Comparison of ENCODE assay signal across 8 cellular contexts in genomic region chr1:181033128-181033798, GRCh38. TPM values are rescaled to one million over a fixed set of nuclear protein-coding genes. Genes with fewer than 3 reads are reported as not detected.
DNase-seq lines count a peak whose midpoint lies in the region; ATAC-seq and TF ChIP-seq lines count a peak whose summit lies in the region.

No MANE protein-coding gene starts in this region.

- no peak for TF ChIP-seq RAD21 in HCT116 (IDR thresholded peaks at IDR 0.05; ENCODE audit: low read depth)

- H3K36me3 Mint-ChIP-seq in activated T-cell treated with anti-CD3 and anti-CD28 coated beads, Interleukin-2, amount 50 U/mL, for 72 hours (ENCODE audit: insufficient read depth in 2 of 2), result peaks cover 5 to 7% of the 10 kb centered on the region in 2 donors

- POLR2A ChIA-PET in HCT116 (lab: Charles Lee), result interaction anchor here (0.9 to 1.7 kb wide), 4 partner anchors 9 to 84 kb away, joined by 3 to 13 read pairs (median 3); no protein-coding TSS in a partner anchor

- no peaks in the 10 kb centered on the region for H3K79me2 ChIP-seq in HCT116 (ENCODE audit: insufficient read depth, low read length)

- H3K9me3 ChIP-seq in HCT116 (ENCODE audit: control insufficient read depth in 1 of 2, insufficient read depth in 1 of 2, low read depth in 1 of 2, low read length in 2 of 2), result no peaks in the 10 kb centered on the region
- no peaks in the 10 kb centered on the region for H3K9me3 ChIP-seq in sigmoid colon

- BruUV-seq in HCT116 (replicated peaks; lab: Mats Ljungman, UMichigan), result no TSS peak

- TF ChIP-seq EP300 in sigmoid colon (IDR thresholded peaks at IDR 0.05), result no peak

- intact Hi-C loops in HCT116 (cut with micrococcal nuclease), result no loop called here
- intact Hi-C loops in Right ventricle myocardium superior (cut with DNase I), result no loop called here
- intact Hi-C loops in sigmoid colon (cut with DNase I), result loop anchor here (2.0 to 10.0 kb wide), 2 partner anchors 56 to 528 kb away; partner anchors contain the start of genes ACBD6 and IER5

- H3K9me3 Mint-ChIP-seq in activated T-cell treated with anti-CD3 and anti-CD28 coated beads, Interleukin-2, amount 50 U/mL, for 72 hours, result no peaks in the 10 kb centered on the region

- no peak for TF ChIP-seq CTCF in GM12875 (IDR thresholded peaks at IDR 0.05; ENCODE audit: borderline replicate concordance, insufficient read depth, low read depth, low read length)
- TF ChIP-seq CTCF in HCT116 (IDR thresholded peaks at IDR 0.05 in 2 of 3, conservative IDR thresholded peaks at IDR 0.05 in 1 of 3; ENCODE audit: borderline replicate concordance in 1 of 3, insufficient read depth in 1 of 3, low read depth in 2 of 3, low read length in 2 of 3), result no peak
- TF ChIP-seq CTCF in sigmoid colon (IDR thresholded peaks at IDR 0.05), result no peak

- ATAC-seq in HCT116, result peak; percentile 58
- peak; percentile 28 to 38 for ATAC-seq in activated T-cell treated with anti-CD3 and anti-CD28 coated beads, Interleukin-2, amount 50 U/mL, for 72 hours (replicated peaks in 1 of 2)
- ATAC-seq in Right ventricle myocardium superior (ENCODE audit: poor library complexity), result peak; percentile 81

- H3K4me1 Mint-ChIP-seq in activated T-cell treated with anti-CD3 and anti-CD28 coated beads, Interleukin-2, amount 50 U/mL, for 72 hours (ENCODE audit: low read depth), result peaks cover 57% of the 10 kb centered on the region

- CTCF ChIA-PET in HCT116 (lab: Charles Lee), result no interaction called here

- peak overlapping the region; percentile 94 to 100 for H3K4me3 Mint-ChIP-seq in activated T-cell treated with anti-CD3 and anti-CD28 coated beads, Interleukin-2, amount 50 U/mL, for 72 hours

- peak overlapping the region; percentile 100 for H3K27ac Mint-ChIP-seq in activated T-cell treated with anti-CD3 and anti-CD28 coated beads, Interleukin-2, amount 50 U/mL, for 72 hours

- peak overlapping the region; percentile 56 for H3K9ac ChIP-seq in HCT116 (ENCODE audit: low read length)

- H3K27me3 ChIP-seq in HCT116 (ENCODE audit: insufficient read depth, low read length) (no peaks in the 10 kb centered on the region), sigmoid colon (no peaks in the 10 kb centered on the region), H7 (ENCODE audit: control insufficient read depth, insufficient read depth, low read length) (no peaks in the 10 kb centered on the region)

- no peaks in the 10 kb centered on the region for H3K9me2 ChIP-seq in HCT116 (ENCODE audit: insufficient read depth)

- DNase-seq in HCT116 (ENCODE audit: low read depth, low spot score) (peak; percentile 18), NAMALWA (ENCODE audit: low spot score) (peak; percentile 68), Right ventricle myocardium superior (no peak), sigmoid colon (peak; percentile 81), hepatic stellate cell (ENCODE audit: low spot score) (no peak), H7 (no peak)
- peak in 1 of 2 donors; percentile 34 for DNase-seq in activated T-cell treated with anti-CD3 and anti-CD28 coated beads, Interleukin-2, amount 50 U/mL, for 72 hours

- no peaks in the 10 kb centered on the region for H4K20me1 ChIP-seq in HCT116 (ENCODE audit: insufficient read depth)

- peak overlapping the region; percentile 7 for H3K4me3 ChIP-seq in GM12875 (ENCODE audit: low read depth, low read length)
- H3K4me3 ChIP-seq in HCT116 (replicated peaks in 1 of 2; ENCODE audit: low read depth in 1 of 2, low read length in 2 of 2), result peak overlapping the region; percentile 49 to 59
- H3K4me3 ChIP-seq in sigmoid colon, result peak overlapping the region; percentile 36 to 52 (median 49)
- H3K4me3 ChIP-seq in H7 (ENCODE audit: insufficient read depth, low read depth, low read length), result no peak overlapping the region

- H3K27ac ChIP-seq in HCT116 (ENCODE audit: low read depth, low read length), result peak overlapping the region; percentile 9
- peak overlapping the region; percentile 88 to 92 (median 92) for H3K27ac ChIP-seq in sigmoid colon

- H3K36me3 ChIP-seq in HCT116 (ENCODE audit: control insufficient read depth in 1 of 2, insufficient read depth in 2 of 2, low read length in 2 of 2) (no peaks in the 10 kb centered on the region), sigmoid colon (no peaks in the 10 kb centered on the region), H7 (replicated peaks; ENCODE audit: control insufficient read depth, insufficient read depth, low read length) (no peaks in the 10 kb centered on the region)

- 33 to 43% methylated on average over 2 of the region's 2 CpGs for WGBS in sigmoid colon, 2 donors

- peak; percentile 38 for TF ChIP-seq POLR2A in HCT116 (IDR thresholded peaks at IDR 0.05; ENCODE audit: borderline replicate concordance, extremely low read depth, insufficient read depth, insufficient read length)
- TF ChIP-seq POLR2A in sigmoid colon (IDR thresholded peaks at IDR 0.05), result no peak

- peak overlapping the region; percentile 76 for H3K4me2 ChIP-seq in HCT116 (ENCODE audit: low read length)

- RAD21 ChIA-PET in HCT116 (lab: Charles Lee; ENCODE audit: low non-redundant PET in 1 of 2, low total read pairs in 2 of 2, uncharacterized antibody in 2 of 2, unreplicated experiment in 2 of 2), result no interaction called here

- H3K4me1 ChIP-seq in HCT116 (ENCODE audit: control insufficient read depth in 1 of 2, insufficient read depth in 2 of 2, low read length in 2 of 2) (peaks cover 2 to 18% of the 10 kb centered on the region in 2 experiments; a peak in 3 of 4 replicates), sigmoid colon (peaks cover 0 to 44% (median 27%) of the 10 kb centered on the region in 4 donors)

- no peaks in the 10 kb centered on the region for H3K27me3 Mint-ChIP-seq in activated T-cell treated with anti-CD3 and anti-CD28 coated beads, Interleukin-2, amount 50 U/mL, for 72 hours (ENCODE audit: low read depth)

- H2AFZ ChIP-seq in HCT116 (ENCODE audit: low read depth, low read length, poor library complexity, severe bottlenecking), result peak overlapping the region; percentile 56

TF ChIP-seq in HCT116, 20 proteins besides CTCF, POLR2A, EP300 and RAD21:
- TF ChIP-seq ZBTB33 (IDR thresholded peaks at IDR 0.05; ENCODE audit: extremely low read depth, insufficient replicate concordance, low read length), result no peak
- peak; percentile 64 for TF ChIP-seq MAX (IDR thresholded peaks at IDR 0.05)
- TF ChIP-seq ZFX (IDR thresholded peaks at IDR 0.05), result peak; percentile 56
- TF ChIP-seq YY1 (IDR thresholded peaks at IDR 0.05; ENCODE audit: extremely low read depth, insufficient replicate concordance, low read depth, low read length), result no peak

RNA-seq across cellular contexts. Expression of gene MR1, which starts 0.5 kb away (rescaled TPM):
- total RNA-seq in HCT116 (2021; ENCODE audit: unreplicated experiment), result 6.6 TPM
- polyA plus RNA-seq in HCT116 (2012), result 5.4 and 6.1 TPM in 2 replicates
- total RNA-seq in activated T-cell treated with anti-CD3 and anti-CD28 coated beads, Interleukin-2, amount 50 U/mL, for 72 hours, result 10 to 100 TPM; 48.9 to 49.9 TPM
- total RNA-seq in Right ventricle myocardium superior, result 3.3 TPM
- 10 to 100 TPM; 10.3 to 12.2 (median 11.0) TPM for total RNA-seq in sigmoid colon
- 1 to 10 TPM; 1.8 to 8.4 (median 3.2) TPM for polyA plus RNA-seq in sigmoid colon
- 0.44 TPM in 1 of 2 replicates, not detected in the other for total RNA-seq in H7 (2014; rRNA removed; shearing (Covaris generic))

RNA-seq across cellular contexts. Expression of gene STX6, which starts 10.6 kb away (rescaled TPM):
- 21.2 TPM for total RNA-seq in HCT116 (2021; ENCODE audit: unreplicated experiment)
- 10.3 and 11.4 TPM in 2 replicates for polyA plus RNA-seq in HCT116 (2012)
- total RNA-seq in activated T-cell treated with anti-CD3 and anti-CD28 coated beads, Interleukin-2, amount 50 U/mL, for 72 hours, result 10 to 100 TPM; 20.9 to 21.5 TPM
- 6.0 TPM for total RNA-seq in Right ventricle myocardium superior
- 10 to 100 TPM in 3 of 4 donors, 1 to 10 TPM in 1; 9.9 to 15.5 (median 13.8) TPM for total RNA-seq in sigmoid colon
- polyA plus RNA-seq in sigmoid colon, result 1 to 10 TPM; 6.0 to 10.0 (median 8.6) TPM
- total RNA-seq in H7 (2014; rRNA removed; shearing (Covaris generic)), result 34.6 and 41.3 TPM in 2 replicates

RNA-seq across cellular contexts. Expression of gene IER5, which starts 55.2 kb away (rescaled TPM):
- total RNA-seq in HCT116 (2021; ENCODE audit: unreplicated experiment) (30.5 TPM), Right ventricle myocardium superior (15.1 TPM), sigmoid colon (10 to 100 TPM in 1 of 4 donors, 1 to 10 TPM in 3; 7.7 to 11.5 (median 8.5) TPM)
- 19.3 and 20.5 TPM in 2 replicates for polyA plus RNA-seq in HCT116 (2012)
- 10 to 100 TPM; 71.8 to 72.2 TPM for total RNA-seq in activated T-cell treated with anti-CD3 and anti-CD28 coated beads, Interleukin-2, amount 50 U/mL, for 72 hours
- polyA plus RNA-seq in sigmoid colon, result 10 to 100 TPM in 2 of 3 donors, 1 to 10 TPM in 1; 9.6 to 11.7 (median 10.9) TPM
- total RNA-seq in H7 (2014; rRNA removed; shearing (Covaris generic)), result 18.0 and 18.8 TPM in 2 replicates

Comparison
In these comparisons a context has a peak if more than half of its experiments do, and no peak if none do; other contexts are left out.
1. DNase-seq: peak in HCT116 (single experiment), NAMALWA (single experiment) and sigmoid colon (single experiment); none in Right ventricle myocardium superior (single experiment), hepatic stellate cell (single experiment) and H7 (single experiment).
2. Peak in every context shown above with its lines, with median percentiles within 50 percentile points of each other: ATAC-seq.